Comparison of ENCODE assay signal across 8 cellular contexts in genomic region chr13:38417727-38418126, GRCh38.
DNase-seq lines count a peak whose midpoint lies in the region; ATAC-seq, FAIRE-seq and TF ChIP-seq lines count a peak whose summit lies in the region.

No MANE protein-coding gene starts in this region.

- peak; percentile 98 for FAIRE-seq in H1 (lab: Jason Lieb, UNC)

- no peak overlapping the region for H3K18ac ChIP-seq in H1 (ENCODE audit: extremely low read depth, low read length)

- no peak overlapping the region for H3K23ac ChIP-seq in H1 (ENCODE audit: insufficient read length)

- no peak overlapping the region for H2BK20ac ChIP-seq in H1 (ENCODE audit: low read length)

- no peak overlapping the region for H2BK120ac ChIP-seq in H1 (replicated peaks; ENCODE audit: low read depth, low read length)

- peaks cover 0 to 4% of the 10 kb centered on the region in 2 experiments; a peak in 1 of 4 replicates for H3K9me3 ChIP-seq in H1 (ENCODE audit: insufficient read depth in 2 of 2, low read depth in 1 of 2, low read length in 1 of 2)

- no peak overlapping the region for H4K5ac ChIP-seq in H1 (ENCODE audit: insufficient read length, low read depth, low read length)

- H2AFZ ChIP-seq in H1 (ENCODE audit: low read length): no peak overlapping the region

- no peak overlapping the region for H3K4me2 ChIP-seq in H1 (ENCODE audit: insufficient read depth in 1 of 2, low read depth in 2 of 2, low read length in 2 of 2)

- no peaks in the 10 kb centered on the region for H3K4me1 ChIP-seq in H1 (replicated peaks in 1 of 4; ENCODE audit: control insufficient read depth in 3 of 4, insufficient read depth in 4 of 4, low read length in 3 of 4)

- no peak overlapping the region for H4K91ac ChIP-seq in H1 (replicated peaks; ENCODE audit: insufficient read length, low read length)

- DNase-seq in D341Med (ENCODE audit: low spot score) (peak; percentile 40), LNCaP clone FGC (ENCODE audit: low read depth) (no peak), H1 (ENCODE audit: low read depth in 1 of 2, low spot score in 2 of 2) (peak in 1 of 2 experiments; percentile 47), C1 segment of cervical spinal cord (lab: John Stamatoyannopoulos, UW) (no peak), UCSD-AML1 (lab: John Stamatoyannopoulos, UW; ENCODE audit: unreplicated experiment) (no peak)
- DNase-seq in stimulated activated CD4-positive, alpha-beta T cell treated with anti-CD3 and anti-CD28 coated beads, Interleukin-12 subunit alpha, Interleukin-12 subunit beta, amount 100 ng/mL, for 4 hours: no peak

- H3K27me3 ChIP-seq in H1 (replicated peaks in 1 of 4; ENCODE audit: control insufficient read depth in 3 of 4, extremely low read depth in 1 of 4, insufficient read depth in 3 of 4, low read length in 3 of 4): no peaks in the 10 kb centered on the region

- CTCF ChIA-PET in H1 (lab: Charles Lee; ENCODE audit: partially characterized antibody): interaction anchor here (1.0 to 1.3 kb wide), 2 partner anchors 10 to 27 kb away, joined by 3 to 8 read pairs; no protein-coding TSS in a partner anchor

- no peak overlapping the region for H3K14ac ChIP-seq in H1 (ENCODE audit: insufficient read length)

- peak; percentile 47 for TF ChIP-seq CTCF in LNCaP clone FGC (IDR thresholded peaks at IDR 0.05; ENCODE audit: control insufficient read depth, extremely low read depth, insufficient read depth)
- peak in 2 of 3 experiments; percentile 53 to 71; a peak in 3 of 4 replicates for TF ChIP-seq CTCF in H1 (IDR thresholded peaks at IDR 0.05; ENCODE audit: control extremely low read depth in 1 of 3, insufficient read depth in 1 of 3, low read depth in 1 of 3, low read length in 3 of 3)

- no peak overlapping the region for H3K9ac ChIP-seq in H1 (replicated peaks in 1 of 4; ENCODE audit: extremely low read depth in 1 of 4, low read depth in 3 of 4, low read length in 3 of 4)

- H3K27ac ChIP-seq in H1 (ENCODE audit: low read depth, low read length): no peak overlapping the region

- POLR2A ChIA-PET in H1 (lab: Charles Lee; ENCODE audit: partially characterized antibody): no interaction called here

- no peak for TF ChIP-seq POLR2A in H1 (IDR thresholded peaks at IDR 0.05; ENCODE audit: control extremely low read depth in 1 of 2, low read depth in 2 of 2, low read length in 2 of 2)

- H3K23me2 ChIP-seq in H1 (ENCODE audit: low read depth, low read length): no peaks in the 10 kb centered on the region

- no peak overlapping the region for H3K4me3 ChIP-seq in LNCaP clone FGC (ENCODE audit: low read depth, low read length)
- no peak overlapping the region for H3K4me3 ChIP-seq in H1 (ENCODE audit: extremely low read depth in 1 of 4, insufficient read depth in 2 of 4, low read depth in 3 of 4, low read length in 4 of 4)

- peak; percentile 64 to 71 for TF ChIP-seq RAD21 in H1 (IDR thresholded peaks at IDR 0.05 in 1 of 2, conservative IDR thresholded peaks at IDR 0.05 in 1 of 2; ENCODE audit: low read depth in 2 of 2, low read length in 2 of 2)

- H3K56ac ChIP-seq in H1 (replicated peaks; ENCODE audit: insufficient read length, low read depth, low read length): no peak overlapping the region

- H3K79me1 ChIP-seq in H1 (ENCODE audit: low read depth, low read length): no peaks in the 10 kb centered on the region

- no peak overlapping the region for H2AK5ac ChIP-seq in H1 (ENCODE audit: low read depth, low read length)

- H2BK12ac ChIP-seq in H1 (ENCODE audit: low read depth, low read length): no peak overlapping the region

- 87% methylated on average over 2 of the region's 2 CpGs; no CpG with 5 or more reads in 1 of the 2 experiments for WGBS in H1 (ENCODE audit: extremely low coverage in 1 of 2, insufficient coverage in 1 of 2, insufficient read length in 1 of 2, insufficient replicate concordance in 2 of 2, low coverage in 1 of 2, low lambda C conversion rate in 2 of 2, missing lambda C conversion rate in 1 of 2), 2 experiments

- no peaks in the 10 kb centered on the region for H4K20me1 ChIP-seq in H1 (replicated peaks in 1 of 2; ENCODE audit: control insufficient read depth in 1 of 2, insufficient read depth in 2 of 2, low read length in 2 of 2)

- H3K36me3 ChIP-seq in H1 (ENCODE audit: control insufficient read depth in 2 of 4, insufficient read depth in 4 of 4, low read length in 3 of 4): no peaks in the 10 kb centered on the region

- ATAC-seq in GM21423 (IDR thresholded peaks at IDR 0.05; ENCODE audit: unreplicated experiment): peak; percentile 35
- ATAC-seq in GM21447 (IDR thresholded peaks at IDR 0.05; ENCODE audit: unreplicated experiment): no peak

- no peak for TF ChIP-seq EP300 in H1 (IDR thresholded peaks at IDR 0.05; ENCODE audit: borderline replicate concordance in 1 of 2, low read depth in 2 of 2, low read length in 2 of 2)

- no peak overlapping the region for H3K4ac ChIP-seq in H1 (replicated peaks; ENCODE audit: insufficient read length, low read depth, low read length)

- H4K8ac ChIP-seq in H1 (ENCODE audit: extremely low read depth, insufficient read depth, low read length): no peak overlapping the region

- no peaks in the 10 kb centered on the region for H3K79me2 ChIP-seq in H1 (ENCODE audit: control insufficient read depth in 1 of 2, insufficient read depth in 2 of 2, low read length in 2 of 2)

- no peak overlapping the region for H2BK5ac ChIP-seq in H1 (ENCODE audit: low read depth, low read length)

- H2BK15ac ChIP-seq in H1 (ENCODE audit: low read length): no peak overlapping the region

TF ChIP-seq in H1, 55 proteins besides CTCF, POLR2A, EP300 and RAD21:
- 0 out of 2 replicates have a peak, but pooled peaks have one; percentile 27 for TF ChIP-seq MAFK (IDR thresholded peaks at IDR 0.05; ENCODE audit: low read depth, low read length)
- no peak for TF ChIP-seq FOSL1 (IDR thresholded peaks at IDR 0.05; ENCODE audit: insufficient read depth, low read depth, low read length)
- TF ChIP-seq BACH1 (IDR thresholded peaks at IDR 0.05; ENCODE audit: low read length): peak; percentile 54; the same call in 1 of the 2 replicates
